ENCODE assay signal across 11 cellular contexts in genomic region chr10:5380395-5380794, GRCh38. TPM values are rescaled to one million over a fixed set of nuclear protein-coding genes. Genes with fewer than 3 reads are reported as not detected.
"Had no signal": no experiment of that assay in that cellular context is flagged by ENCODE, and none has a peak within 500 bp of the region (broad histone marks: within the 10 kb centered on the region; RNA-seq: fewer than 3 reads in every experiment).

No MANE protein-coding gene starts in this region.

RNA-seq across cellular contexts. Expression of gene UCN3, which starts 15.6 kb away (rescaled TPM):
- total RNA-seq: OCI-LY7, PC-3, PC-9, Right ventricle myocardium inferior, Right ventricle myocardium superior, RPMI7951, SJSA1, SK-MEL-5, T-cell had no signal
- polyA plus RNA-seq: SK-N-SH had no signal

RNA-seq across cellular contexts. Expression of gene TUBAL3, which starts 24.2 kb away (rescaled TPM):
- total RNA-seq: OCI-LY7, PC-3, Right ventricle myocardium inferior, SJCRH30, SJSA1, T-cell had no signal
- polyA plus RNA-seq: SK-N-SH had no signal
